8 cellular contexts compared by ENCODE assay signal in the genomic region with DNA sequence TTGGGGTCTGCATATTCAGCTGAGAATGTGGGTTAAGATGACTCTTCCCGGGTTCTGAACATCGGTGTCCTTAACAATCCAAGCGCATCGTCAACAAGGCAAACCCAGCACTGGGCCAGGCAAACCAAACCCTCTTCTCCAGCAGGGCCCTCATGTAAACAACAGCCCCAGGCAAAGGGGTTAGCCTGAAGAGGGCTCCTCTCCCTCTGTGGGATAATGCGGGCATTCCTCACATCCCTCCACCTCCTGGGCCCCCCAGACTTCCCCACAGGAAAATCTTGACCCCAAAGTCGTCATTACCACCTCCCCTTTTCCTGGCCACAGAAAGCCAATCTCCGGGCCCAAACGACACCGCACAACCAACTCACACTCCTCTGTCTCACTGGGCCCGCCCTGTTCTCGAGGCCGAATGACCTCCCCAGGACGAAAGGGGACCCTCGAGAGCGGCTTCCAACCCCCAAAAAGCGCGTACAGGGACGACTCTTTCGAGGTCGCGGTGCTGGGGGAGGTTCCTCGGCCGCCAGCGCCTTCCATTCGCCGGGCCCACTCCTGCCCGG. TPM values are rescaled to one million over a fixed set of nuclear protein-coding genes. Genes with fewer than 3 reads are reported as not detected.
A peak's percentile ranks its signal among the peaks of the same experiment; 100 is the strongest.
DNase-seq lines count a peak whose midpoint lies in the region; ATAC-seq and TF ChIP-seq lines count a peak whose summit lies in the region.

No MANE protein-coding gene starts in this region.

- H3K27me3 ChIP-seq in HUES64 (ENCODE audit: insufficient read depth, low read length) (no peaks in the 10 kb centered on the region), iPS-20b (ENCODE audit: insufficient read depth, low read length) (no peaks in the 10 kb centered on the region)

- H3K4me1 ChIP-seq in HUES64 (ENCODE audit: insufficient read depth, low read length) (peaks cover 17% of the 10 kb centered on the region; the same call in 1 of the 2 replicates), iPS-20b (ENCODE audit: insufficient read depth, low read length) (peaks cover 13% of the 10 kb centered on the region)

- no peak for ATAC-seq in stimulated activated effector memory CD8-positive, alpha-beta T cell treated with anti-CD3 and anti-CD28 coated beads, Interleukin-12 subunit alpha, Interleukin-12 subunit beta, amount 100 ng/mL, for 72 hours
- ATAC-seq in GM21423 (IDR thresholded peaks at IDR 0.05; ENCODE audit: unreplicated experiment): no peak

- peak overlapping the region; percentile 86 for H3K27ac ChIP-seq in HUES64 (ENCODE audit: low read depth, low read length)
- H3K27ac ChIP-seq in angular gyrus (ENCODE audit: low read depth, low read length): peak overlapping the region; percentile 77
- H3K27ac ChIP-seq in iPS-20b (ENCODE audit: low read length): peak overlapping the region; percentile 67

- TF ChIP-seq CTCF in GM10266 (IDR thresholded peaks at IDR 0.05; ENCODE audit: control insufficient read depth, insufficient read depth, low read depth, missing control alignments): no peak

- peak overlapping the region; percentile 99 for H3K27ac Mint-ChIP-seq in stimulated activated effector memory CD8-positive, alpha-beta T cell treated with anti-CD3 and anti-CD28 coated beads, Interleukin-12 subunit alpha, Interleukin-12 subunit beta, amount 100 ng/mL, for 72 hours

- H3K9ac ChIP-seq in HUES64 (ENCODE audit: low read depth, low read length): peak overlapping the region; percentile 97
- H3K9ac ChIP-seq in iPS-20b (ENCODE audit: low read depth, low read length): peak overlapping the region; percentile 98

- DNase-seq in GM10266 (ENCODE audit: extremely low spot score) (peak; percentile 39), NCI-H2171 treated with DMSO at 0.1 percent for 48 hours (lab: John Stamatoyannopoulos, UW) (no peak), SHP77 (lab: John Stamatoyannopoulos, UW) (no peak)
- no peak for DNase-seq in stimulated activated effector memory CD8-positive, alpha-beta T cell treated with anti-CD3 and anti-CD28 coated beads, Interleukin-12 subunit alpha, Interleukin-12 subunit beta, amount 100 ng/mL, for 72 hours (ENCODE audit: low spot score in 2 of 2)

- no peaks in the 10 kb centered on the region for H3K9me3 Mint-ChIP-seq in stimulated activated effector memory CD8-positive, alpha-beta T cell treated with anti-CD3 and anti-CD28 coated beads, Interleukin-12 subunit alpha, Interleukin-12 subunit beta, amount 100 ng/mL, for 72 hours

- peak overlapping the region; percentile 98 for H3K4me3 Mint-ChIP-seq in stimulated activated effector memory CD8-positive, alpha-beta T cell treated with anti-CD3 and anti-CD28 coated beads, Interleukin-12 subunit alpha, Interleukin-12 subunit beta, amount 100 ng/mL, for 72 hours

- H3K36me3 ChIP-seq in HUES64 (ENCODE audit: insufficient read depth, low read length) (peaks cover 35% of the 10 kb centered on the region), iPS-20b (ENCODE audit: insufficient read depth, low read depth, low read length) (peaks cover 39% of the 10 kb centered on the region)

- H3K9me3 ChIP-seq in HUES64 (ENCODE audit: insufficient read depth, low read depth, low read length): no peaks in the 10 kb centered on the region
- H3K9me3 ChIP-seq in iPS-20b (ENCODE audit: insufficient read depth, low read depth, low read length): no peaks in the 10 kb centered on the region

- WGBS in HUES64: 2% methylated on average over 27 of the region's 27 CpGs

- H3K36me3 Mint-ChIP-seq in stimulated activated effector memory CD8-positive, alpha-beta T cell treated with anti-CD3 and anti-CD28 coated beads, Interleukin-12 subunit alpha, Interleukin-12 subunit beta, amount 100 ng/mL, for 72 hours: no peaks in the 10 kb centered on the region

- peaks cover 66% of the 10 kb centered on the region for H3K4me1 Mint-ChIP-seq in stimulated activated effector memory CD8-positive, alpha-beta T cell treated with anti-CD3 and anti-CD28 coated beads, Interleukin-12 subunit alpha, Interleukin-12 subunit beta, amount 100 ng/mL, for 72 hours

- H3K4me3 ChIP-seq in HUES64 (ENCODE audit: low read length) (peak overlapping the region; percentile 84), iPS-20b (ENCODE audit: low read length) (peak overlapping the region; percentile 99)

RNA-seq across cellular contexts. Expression of a gene that starts 0.6 kb away (rescaled TPM):
- polyA plus RNA-seq in HUES64 (2013, experiment 1 of 2): 149 TPM
- 145 TPM for polyA plus RNA-seq in HUES64 (2013, experiment 2 of 2)

RNA-seq across cellular contexts. Expression of a gene that starts 0.7 kb away (rescaled TPM):
- polyA plus RNA-seq in HUES64 (2013, experiment 1 of 2): 34.3 TPM
- polyA plus RNA-seq in HUES64 (2013, experiment 2 of 2): 33.7 TPM

RNA-seq across cellular contexts. Expression of a gene that starts 29.3 kb away (rescaled TPM):
- polyA plus RNA-seq in HUES64 (2013, experiment 1 of 2): 14.9 TPM
- 12.7 TPM for polyA plus RNA-seq in HUES64 (2013, experiment 2 of 2)

RNA-seq across cellular contexts. Expression of a gene that starts 29.8 kb away (rescaled TPM):
- polyA plus RNA-seq in HUES64 (2013, experiment 1 of 2): 22.1 TPM
- 32.1 TPM for polyA plus RNA-seq in HUES64 (2013, experiment 2 of 2)

RNA-seq across cellular contexts. Expression of a gene that starts 37.2 kb away (rescaled TPM):
- polyA plus RNA-seq in HUES64 (2013, experiment 1 of 2): 7.3 TPM
- 6.1 TPM for polyA plus RNA-seq in HUES64 (2013, experiment 2 of 2)
